11 cellular contexts compared by ENCODE assay signal in genomic region chr12:111174283-111175108, GRCh38.
DNase-seq lines count a peak whose midpoint lies in the region; ATAC-seq, FAIRE-seq and TF ChIP-seq lines count a peak whose summit lies in the region.
"Had no signal": no experiment of that assay in that cellular context is flagged by ENCODE, and none has a peak within 500 bp of the region (broad histone marks: within the 10 kb centered on the region; RNA-seq: fewer than 3 reads in every experiment).

No MANE protein-coding gene starts in this region.

- POLR2A ChIA-PET in GM12878 (lab: Charles Lee), result no interaction called here

- H3K4me1 Mint-ChIP-seq in nephron, result peaks cover 56% of the 10 kb centered on the region

- TF ChIP-seq RAD21 in GM12878 (IDR thresholded peaks at IDR 0.05; ENCODE audit: insufficient read depth, low read depth, low read length), result peak; percentile 65

- in situ Hi-C loops in GM12878 (cut with MboI), result no loop called here
- in situ Hi-C loops in transverse colon (cut with MboI; ENCODE audit: low pct_ligation_motif_present in 1 of 4, low pct_unique_long_range_greater_than_20kb in 1 of 4, low sequenced_read_pairs in 3 of 4), result no loop called here

- ATAC-seq in GM12878, result no peak
- ATAC-seq: body of pancreas had no signal

- peak; percentile 28 to 40 (median 30); a peak in 3 of 6 replicates for TF ChIP-seq CTCF in GM12878 (IDR thresholded peaks at IDR 0.05 in 2 of 3, conservative IDR thresholded peaks at IDR 0.05 in 1 of 3; ENCODE audit: control insufficient read depth in 2 of 3, extremely low read depth in 1 of 3, insufficient read depth in 1 of 3, low read depth in 3 of 3, low read length in 3 of 3)
- peak in 2 of 3 experiments; percentile 11 to 12 for TF ChIP-seq CTCF in nephron (IDR thresholded peaks at IDR 0.05; ENCODE audit: unreplicated experiment in 3 of 3)
- peak in 1 of 5 experiments; percentile 9 for TF ChIP-seq CTCF in transverse colon (IDR thresholded peaks at IDR 0.05)

- H3K4me1 ChIP-seq in GM12878 (ENCODE audit: control insufficient read depth, insufficient read depth, low read length), result no peaks in the 10 kb centered on the region
- H3K4me1 ChIP-seq in transverse colon, result peaks cover 0 to 5% (median 0%) of the 10 kb centered on the region in 4 donors
- H3K4me1 ChIP-seq: body of pancreas had no signal

- H3K4me3 ChIP-seq in GM12878 (no peak overlapping the region), transverse colon (no peak overlapping the region)
- H3K4me3 ChIP-seq: body of pancreas had no signal

- H3K27me3 ChIP-seq in GM12878 (replicated peaks in 1 of 2; ENCODE audit: control insufficient read depth in 2 of 2, insufficient read depth in 2 of 2, low read length in 1 of 2), result no peaks in the 10 kb centered on the region; a peak in 1 of 4 replicates
- H3K27me3 ChIP-seq in transverse colon, result peaks cover 15% of the 10 kb centered on the region
- H3K27me3 ChIP-seq: body of pancreas had no signal

- no peak overlapping the region for H3K4me2 ChIP-seq in GM12878 (ENCODE audit: control insufficient read depth, insufficient read depth)

- H3K27ac Mint-ChIP-seq in nephron, result peak overlapping the region; percentile 91 to 97 (median 92)

- H3K36me3 ChIP-seq in GM12878 (ENCODE audit: control insufficient read depth in 2 of 2, insufficient read depth in 2 of 2, low read length in 1 of 2) (no peaks in the 10 kb centered on the region), transverse colon (no peaks in the 10 kb centered on the region)

- FAIRE-seq in GM12878 (lab: Jason Lieb, UNC), result no peak

- H3K27ac ChIP-seq in GM12878 (ENCODE audit: control insufficient read depth, insufficient read depth) (no peak overlapping the region), transverse colon (no peak overlapping the region)
- H3K27ac ChIP-seq: body of pancreas had no signal

- CTCF ChIA-PET in GM12878 (lab: Yijun Ruan, JAX), result interaction anchor here (0.6 to 1.3 kb wide), 2 partner anchors 147 to 279 kb away, joined by 3 read pairs; no protein-coding TSS in a partner anchor

- H3K9me3 ChIP-seq in GM12878 (replicated peaks; ENCODE audit: control insufficient read depth, insufficient read depth, low read length) (no peaks in the 10 kb centered on the region), transverse colon (no peaks in the 10 kb centered on the region)
- H3K9me3 ChIP-seq: body of pancreas had no signal

- H3K9me3 Mint-ChIP-seq in nephron, result no peaks in the 10 kb centered on the region

- H3K36me3 Mint-ChIP-seq in nephron (ENCODE audit: low read depth), result no peaks in the 10 kb centered on the region

- WGBS in GM12878 (ENCODE audit: insufficient coverage, insufficient replicate concordance, low lambda C conversion rate, missing lambda C conversion rate), result 25% methylated on average over 9 of the region's 9 CpGs
- 40 to 58% methylated on average over 1 to 9 of the region's 9 CpGs for WGBS in transverse colon (ENCODE audit: low coverage in 1 of 2), 2 donors

- BruUV-seq in GM12878 (replicated peaks; lab: Mats Ljungman, UMichigan), result no TSS peak

- SMC1A ChIA-PET in GM12878 (lab: Charles Lee; ENCODE audit: uncharacterized antibody, unreplicated experiment), result no interaction called here

- TF ChIP-seq EP300 in GM12878 (IDR thresholded peaks at IDR 0.05; ENCODE audit: borderline replicate concordance in 1 of 2, control insufficient read depth in 1 of 2, low read depth in 2 of 2, low read length in 2 of 2), result no peak
- no peak for TF ChIP-seq EP300 in transverse colon (IDR thresholded peaks at IDR 0.05; ENCODE audit: low read depth)

- no peaks in the 10 kb centered on the region for H3K79me2 ChIP-seq in GM12878 (ENCODE audit: control insufficient read depth, insufficient read depth, low read length)

- RAD21 ChIA-PET in GM12878 (lab: Charles Lee; ENCODE audit: unreplicated experiment), result no interaction called here

- intact Hi-C loops in GM12878 (cut with micrococcal nuclease; ENCODE audit: unreplicated experiment) (loop anchor here (10.0 kb wide), 1 partner anchor 150 kb away; no protein-coding TSS in a partner anchor), transverse colon (cut with DNase I; ENCODE audit: low total_unique reads) (loop anchor here (5.0 kb wide), 1 partner anchor 1157 kb away; no protein-coding TSS in a partner anchor)

- H3K9ac ChIP-seq in GM12878 (ENCODE audit: control insufficient read depth, insufficient read depth, low read length), result no peak overlapping the region

- TF ChIP-seq POLR2A in GM12878 (IDR thresholded peaks at IDR 0.05; ENCODE audit: low read depth, low read length), result no peak
- TF ChIP-seq POLR2A in transverse colon (IDR thresholded peaks at IDR 0.05), result no peak

- H2AFZ ChIP-seq in GM12878 (ENCODE audit: control insufficient read depth, low read depth, low read length), result no peak overlapping the region

- H3K4me3 Mint-ChIP-seq in nephron, result peak overlapping the region in 2 of 3 experiments; percentile 24 to 29

- H4K20me1 ChIP-seq in GM12878 (ENCODE audit: control insufficient read depth, insufficient read depth), result 0 out of 2 replicates have a peak, but pooled peaks cover 2% of the 10 kb centered on the region

- DNase-seq in NCI-H2171 treated with DMSO at 0.1 percent for 48 hours (lab: John Stamatoyannopoulos, UW) (peak; percentile 11), NCI-H2171 (lab: John Stamatoyannopoulos, UW) (no peak), Kasumi-1 (lab: John Stamatoyannopoulos, UW) (peak; percentile 95 to 97), GM12878 (ENCODE audit: low read depth, low spot score) (no peak), NCI-H1930 (lab: John Stamatoyannopoulos, UW) (no peak), transverse colon (no peak)
- no peak for DNase-seq in activated CD4-positive, CD25-positive, alpha-beta regulatory T cell treated with anti-CD3 and anti-CD28 coated beads, Interleukin-2, amount 50 U/mL, for 72 hours
- DNase-seq: activated CD4-positive, alpha-beta T cell treated with anti-CD3 and anti-CD28 coated beads, Interleukin-2, amount 50 U/mL, for 4 hours; glutamatergic neuron had no signal

- H3K27me3 Mint-ChIP-seq in nephron (ENCODE audit: low read depth), result peaks cover 36% of the 10 kb centered on the region

TF ChIP-seq in GM12878, 131 proteins besides CTCF, POLR2A, EP300 and RAD21:
- TF ChIP-seq SUZ12 (IDR thresholded peaks at IDR 0.05; ENCODE audit: unreplicated experiment) (no peak), TCF3 (IDR thresholded peaks at IDR 0.05; ENCODE audit: borderline replicate concordance, insufficient read depth, low read depth, low read length) (no peak), BCLAF1 (IDR thresholded peaks at IDR 0.05) (no peak), NFYA (IDR thresholded peaks at IDR 0.05; ENCODE audit: borderline replicate concordance, low read depth, low read length) (no peak), SMC3 (IDR thresholded peaks at IDR 0.05; ENCODE audit: borderline replicate concordance, low read length) (peak; percentile 25; the same call in 1 of the 2 replicates), ATF7 (IDR thresholded peaks at IDR 0.05; ENCODE audit: low read depth) (no peak)

Comparison
In these comparisons a context has a peak if more than half of its experiments do, and no peak if none do; other contexts are left out.
1. DNase-seq: peak in NCI-H2171 treated with DMSO at 0.1 percent for 48 hours (single experiment) and Kasumi-1 (2 of 2); none in NCI-H2171 (single experiment), GM12878 (single experiment), NCI-H1930 (0 of 2), activated CD4-positive, CD25-positive, alpha-beta regulatory T cell treated with anti-CD3 and anti-CD28 coated beads, Interleukin-2, amount 50 U/mL, for 72 hours (single experiment) and transverse colon (single experiment).